In the genomic region with DNA sequence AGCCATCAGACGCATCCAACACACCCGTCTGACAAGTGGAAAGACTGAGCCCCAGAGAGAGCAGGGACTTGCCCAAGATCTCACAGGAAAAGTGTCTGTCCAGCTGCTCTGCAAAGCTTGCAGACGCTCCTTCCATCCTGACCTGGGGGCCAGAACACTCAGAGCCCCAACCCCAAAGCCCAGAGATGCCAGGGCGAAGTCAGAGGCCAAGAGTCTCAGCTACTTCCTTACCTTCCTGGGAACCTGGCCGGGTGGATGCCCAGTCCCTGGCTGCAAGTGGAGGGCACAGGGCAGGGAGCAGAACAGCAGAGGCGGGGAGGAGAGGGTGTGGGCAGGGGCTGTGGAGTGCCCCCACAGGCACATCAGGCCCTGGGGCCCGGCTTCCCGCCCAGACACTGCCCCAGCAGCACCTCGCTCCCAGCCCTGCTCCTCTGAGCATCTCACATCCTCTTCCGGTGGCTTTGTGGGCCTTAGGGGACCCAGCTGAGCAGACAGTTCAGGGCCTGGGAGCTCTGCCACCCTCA, we compare ENCODE assay signal across 9 cellular contexts. TPM values are rescaled to one million over a fixed set of nuclear protein-coding genes. Genes with fewer than 3 reads are reported as not detected.
A peak's percentile ranks its signal among the peaks of the same experiment; 100 is the strongest.
DNase-seq lines count a peak whose midpoint lies in the region; ATAC-seq and TF ChIP-seq lines count a peak whose summit lies in the region.
"Had no signal": no experiment of that assay in that cellular context is flagged by ENCODE, and none has a peak within 500 bp of the region (broad histone marks: within the 10 kb centered on the region; RNA-seq: fewer than 3 reads in every experiment).

No MANE protein-coding gene starts in this region.

- peak overlapping the region; percentile 75 to 93 for H3K27ac Mint-ChIP-seq in natural killer cell

- no peak for TF ChIP-seq EP300 in gastroesophageal sphincter (IDR thresholded peaks at IDR 0.05)

- intact Hi-C loops in natural killer cell (cut with micrococcal nuclease): no loop called here

- 93 to 100% methylated on average over 1 to 2 of the region's 10 CpGs for WGBS in gastroesophageal sphincter (ENCODE audit: low coverage in 1 of 2), 2 donors

- H3K4me3 Mint-ChIP-seq in natural killer cell: peak overlapping the region; percentile 91

- peak; percentile 81 for DNase-seq in GM10266 (ENCODE audit: extremely low spot score)
- DNase-seq in activated effector memory CD4-positive, alpha-beta T cell treated with Interleukin-2 at 50 U/mL for 16 hours: peak; percentile 66
- DNase-seq in natural killer cell: peak; percentile 65
- DNase-seq in NCI-H510A treated with DMSO at 0.1 percent for 48 hours (lab: John Stamatoyannopoulos, UW): no peak
- DNase-seq in MG63: no peak
- DNase-seq in NCI-H2107 (lab: John Stamatoyannopoulos, UW): no peak
- DNase-seq: NCI-H2081 had no signal

- no peak for TF ChIP-seq CTCF in GM10266 (IDR thresholded peaks at IDR 0.05; ENCODE audit: control insufficient read depth, insufficient read depth, low read depth, missing control alignments)
- TF ChIP-seq CTCF in natural killer cell (IDR thresholded peaks at IDR 0.05): no peak
- TF ChIP-seq CTCF in gastroesophageal sphincter (IDR thresholded peaks at IDR 0.05): no peak

- no peaks in the 10 kb centered on the region for H3K27me3 ChIP-seq in gastroesophageal sphincter
- H3K27me3 ChIP-seq in MG63: no peaks in the 10 kb centered on the region

- H3K27me3 Mint-ChIP-seq in natural killer cell (ENCODE audit: low read depth in 2 of 2): no peaks in the 10 kb centered on the region

- H3K9me3 ChIP-seq in gastroesophageal sphincter (no peaks in the 10 kb centered on the region), MG63 (no peaks in the 10 kb centered on the region)

- peak overlapping the region in 1 of 4 donors; percentile 81 for H3K27ac ChIP-seq in gastroesophageal sphincter

- no peaks in the 10 kb centered on the region for H3K36me3 Mint-ChIP-seq in natural killer cell

- H3K4me1 Mint-ChIP-seq in natural killer cell: peaks cover 73 to 91% of the 10 kb centered on the region in 2 donors

- peaks cover 0 to 7% of the 10 kb centered on the region in 2 donors for H3K36me3 ChIP-seq in gastroesophageal sphincter
- no peaks in the 10 kb centered on the region; the same call in 1 of the 2 replicates for H3K36me3 ChIP-seq in MG63

- peak; percentile 35 for ATAC-seq in HG03108 (IDR thresholded peaks at IDR 0.05; ENCODE audit: unreplicated experiment)
- ATAC-seq in natural killer cell: peak; percentile 22 to 58 (median 41)
- ATAC-seq in gastroesophageal sphincter: no peak

- H3K4me1 ChIP-seq in gastroesophageal sphincter: peaks cover 8 to 85% (median 50%) of the 10 kb centered on the region in 3 donors

- H3K9me3 Mint-ChIP-seq in natural killer cell: no peaks in the 10 kb centered on the region

- no peak for TF ChIP-seq POLR2A in gastroesophageal sphincter (IDR thresholded peaks at IDR 0.05)

- H3K4me3 ChIP-seq in gastroesophageal sphincter (no peak overlapping the region), MG63 (no peak overlapping the region)

RNA-seq across cellular contexts. Expression of a gene that starts 9.7 kb away (rescaled TPM):
- total RNA-seq in natural killer cell: 100 to 1,000 TPM; 206 to 250 (median 208) TPM
- total RNA-seq in gastroesophageal sphincter: 10 to 100 TPM; 44.8 to 53.0 (median 49.8) TPM
- total RNA-seq in MG63 (2014; rRNA removed; shearing (Covaris generic); ENCODE audit: low replicate concordance): 21.4 and 22.8 TPM in 2 replicates

RNA-seq across cellular contexts. Expression of a gene that starts 32.9 kb away (rescaled TPM):
- total RNA-seq in natural killer cell (1 to 10 TPM; 1.4 to 2.2 (median 1.7) TPM), gastroesophageal sphincter (10 to 100 TPM; 11.3 to 18.0 (median 15.6) TPM)
- total RNA-seq in MG63 (2014; rRNA removed; shearing (Covaris generic); ENCODE audit: low replicate concordance): 7.2 and 7.6 TPM in 2 replicates

Comparison
In these comparisons a context has a peak if more than half of its experiments do, and no peak if none do; other contexts are left out.
1. DNase-seq: peak in GM10266 (single experiment), activated effector memory CD4-positive, alpha-beta T cell treated with Interleukin-2 at 50 U/mL for 16 hours (single experiment) and natural killer cell (single experiment); none in NCI-H510A treated with DMSO at 0.1 percent for 48 hours (single experiment), MG63 (single experiment) and NCI-H2107 (single experiment).